ENCODE assay signal across 24 cellular contexts in genomic region chr2:58098254-58099096, GRCh38. TPM values are rescaled to one million over a fixed set of nuclear protein-coding genes. Genes with fewer than 3 reads are reported as not detected.
DNase-seq lines count a peak whose midpoint lies in the region; ATAC-seq, FAIRE-seq and TF ChIP-seq lines count a peak whose summit lies in the region.
"Had no signal": no experiment of that assay in that cellular context is flagged by ENCODE, and none has a peak within 500 bp of the region (broad histone marks: within the 10 kb centered on the region; RNA-seq: fewer than 3 reads in every experiment).

No MANE protein-coding gene starts in this region.

- no peaks in the 10 kb centered on the region for H3K36me3 ChIP-seq in breast epithelium
- H3K36me3 ChIP-seq: gastroesophageal sphincter, upper lobe of right lung had no signal

- H3K27ac Mint-ChIP-seq in MCF 10A (ENCODE audit: low read depth, unreplicated experiment): peak overlapping the region; percentile 59
- H3K27ac Mint-ChIP-seq: activated CD4-positive, alpha-beta memory T cell treated with anti-CD3 and anti-CD28 coated beads for 36 hours; activated naive CD8-positive, alpha-beta T cell treated with anti-CD3 and anti-CD28 coated beads, Interleukin-2, amount 10 ng/mL, durations not matched to agents 7 days and 5 days; CD4-positive, CD25-positive, alpha-beta regulatory T cell had no signal

- CTCF ChIA-PET in MCF 10A (lab: Yijun Ruan, JAX): interaction anchor here (0.6 to 3.0 kb wide), 7 partner anchors 24 to 547 kb away, joined by 3 to 7 read pairs (median 3); no protein-coding TSS in a partner anchor

- FAIRE-seq in urothelium cell line (lab: Jason Lieb, UNC): peak; percentile 20
- FAIRE-seq: A204.1, HTR-8/SVneo had no signal

- no peak overlapping the region for H3K4me3 Mint-ChIP-seq in MCF 10A (ENCODE audit: unreplicated experiment)
- H3K4me3 Mint-ChIP-seq: activated CD4-positive, alpha-beta memory T cell treated with anti-CD3 and anti-CD28 coated beads for 36 hours; activated naive CD8-positive, alpha-beta T cell treated with anti-CD3 and anti-CD28 coated beads, Interleukin-2, amount 10 ng/mL, durations not matched to agents 7 days and 5 days; activated T-cell treated with anti-CD3 and anti-CD28 coated beads, Interleukin-2, amount 50 U/mL, for 4 hours; CD4-positive, CD25-positive, alpha-beta regulatory T cell had no signal

- no peak overlapping the region for H3K4me3 ChIP-seq in breast epithelium
- H3K4me3 ChIP-seq: gastroesophageal sphincter, left ventricle myocardium inferior, stomach, upper lobe of right lung had no signal

- TF ChIP-seq CTCF in MCF 10A (IDR thresholded peaks at IDR 0.05; ENCODE audit: unreplicated experiment): no peak
- no peak for TF ChIP-seq CTCF in breast epithelium (IDR thresholded peaks at IDR 0.05)

- peaks cover 12% of the 10 kb centered on the region for H3K9me3 Mint-ChIP-seq in MCF 10A (ENCODE audit: unreplicated experiment)

- intact Hi-C loops in MCF 10A (cut with micrococcal nuclease) (no loop called here), breast epithelium (cut with DNase I; ENCODE audit: low total_unique reads) (no loop called here)

- POLR2A ChIA-PET in MCF 10A (lab: Yijun Ruan, JAX): interaction anchor here (0.6 to 4.8 kb wide), 10 partner anchors 10 to 52 kb away, joined by 3 to 38 read pairs (median 5); partner anchors contain the start of gene VRK2

- H3K27me3 Mint-ChIP-seq in MCF 10A (ENCODE audit: insufficient read depth, unreplicated experiment): no peaks in the 10 kb centered on the region
- H3K27me3 Mint-ChIP-seq: activated CD4-positive, alpha-beta memory T cell treated with anti-CD3 and anti-CD28 coated beads for 36 hours; activated naive CD8-positive, alpha-beta T cell treated with anti-CD3 and anti-CD28 coated beads, Interleukin-2, amount 10 ng/mL, durations not matched to agents 7 days and 5 days; CD4-positive, CD25-positive, alpha-beta regulatory T cell had no signal

- H3K27ac ChIP-seq in breast epithelium: no peak overlapping the region
- H3K27ac ChIP-seq: gastroesophageal sphincter, left ventricle myocardium inferior, stomach, upper lobe of right lung had no signal

- no peak for TF ChIP-seq POLR2A in breast epithelium (IDR thresholded peaks at IDR 0.05)

- no peaks in the 10 kb centered on the region for H3K27me3 ChIP-seq in breast epithelium
- H3K27me3 ChIP-seq: gastroesophageal sphincter, stomach, upper lobe of right lung had no signal

- H3K36me3 Mint-ChIP-seq in MCF 10A (ENCODE audit: insufficient read depth, unreplicated experiment): peaks cover 6% of the 10 kb centered on the region

- H3K4me1 Mint-ChIP-seq in MCF 10A (ENCODE audit: insufficient read depth, unreplicated experiment): peaks cover 17% of the 10 kb centered on the region

- peak; percentile 67 for DNase-seq in MCF 10A (ENCODE audit: unreplicated experiment)
- no peak for DNase-seq in breast epithelium (ENCODE audit: low spot score in 2 of 2)
- DNase-seq in RPMI7951 (ENCODE audit: low read depth): peak; percentile 5
- peak; percentile 56 for DNase-seq in fibroblast of gingiva (ENCODE audit: low read depth)
- no peak for DNase-seq in urothelium cell line (ENCODE audit: low spot score)
- no peak for DNase-seq in activated CD4-positive, alpha-beta T cell treated with anti-CD3 and anti-CD28 coated beads, Interleukin-2, amount 50 U/mL, for 4 hours
- DNase-seq: activated CD4-positive, alpha-beta memory T cell treated with anti-CD3 and anti-CD28 coated beads for 36 hours; activated naive CD8-positive, alpha-beta T cell treated with anti-CD3 and anti-CD28 coated beads, Interleukin-2, amount 10 ng/mL, durations not matched to agents 7 days and 5 days; activated T-cell treated with anti-CD3 and anti-CD28 coated beads, Interleukin-2, amount 50 U/mL, for 4 hours; caudate nucleus; CD4-positive, CD25-positive, alpha-beta regulatory T cell; DMS79 treated with DMSO at 0.1 percent for 48 hours; effector CD8-positive, alpha-beta T cell; left ventricle myocardium inferior; NCI-H1092; NCI-H69; stomach; upper lobe of right lung had no signal

- peaks cover 5 to 10% of the 10 kb centered on the region in 2 donors for H3K9me3 ChIP-seq in breast epithelium
- H3K9me3 ChIP-seq: upper lobe of right lung had no signal

- BruUV-seq in MCF 10A (replicated peaks; lab: Mats Ljungman, UMichigan): TSS peak; percentile 67

- ATAC-seq in HG02798 (IDR thresholded peaks at IDR 0.05; ENCODE audit: poor library complexity, unreplicated experiment): no peak
- ATAC-seq in GM19467 (IDR thresholded peaks at IDR 0.05; ENCODE audit: unreplicated experiment): no peak
- ATAC-seq: activated T-cell treated with anti-CD3 and anti-CD28 coated beads, Interleukin-2, amount 50 U/mL, for 4 hours; gastroesophageal sphincter; Panc1; upper lobe of right lung had no signal

- no peaks in the 10 kb centered on the region for H3K4me1 ChIP-seq in breast epithelium
- H3K4me1 ChIP-seq: gastroesophageal sphincter, left ventricle myocardium inferior, stomach, upper lobe of right lung had no signal

RNA-seq across cellular contexts. Expression of gene VRK2, which starts 51.9 kb away (rescaled TPM):
- total RNA-seq in MCF 10A (2022) (44.6 and 52.7 TPM in 2 replicates), breast epithelium (10 to 100 TPM; 26.9 to 34.0 (median 28.2) TPM)
- 29.8 and 38.4 TPM in 2 replicates for total RNA-seq in RPMI7951 (2014; rRNA removed; shearing (Covaris generic))

Comparison
In these comparisons a context has a peak if more than half of its experiments do, and no peak if none do; other contexts are left out.
1. DNase-seq: peak in MCF 10A (single experiment), RPMI7951 (single experiment) and fibroblast of gingiva (single experiment); none in breast epithelium (0 of 2), urothelium cell line (single experiment) and activated CD4-positive, alpha-beta T cell treated with anti-CD3 and anti-CD28 coated beads, Interleukin-2, amount 50 U/mL, for 4 hours (0 of 2).